27 cellular contexts compared by ENCODE assay signal in genomic region chr12:71250186-71250585, GRCh38.
"Had no signal": no experiment of that assay in that cellular context is flagged by ENCODE, and none has a peak within 500 bp of the region (broad histone marks: within the 10 kb centered on the region; RNA-seq: fewer than 3 reads in every experiment).

No MANE protein-coding gene starts in this region.

- H3K27me3 ChIP-seq: adrenal gland had no signal

- H3K4me3 ChIP-seq: adrenal gland, SK-N-MC had no signal

- FAIRE-seq: TTC549 had no signal

- H3K4me1 ChIP-seq: adrenal gland had no signal

- H3K36me3 ChIP-seq: adrenal gland had no signal

- DNase-seq: activated CD4-positive, alpha-beta memory T cell treated with anti-CD3 and anti-CD28 coated beads, Interleukin-2, amount 10 ng/mL, durations not matched to agents 7 days and 5 days; activated CD4-positive, alpha-beta T cell treated with anti-CD3 and anti-CD28 coated beads, Interleukin-2, amount 50 U/mL, for 1 hour; activated CD4-positive, CD25-positive, alpha-beta regulatory T cell; activated gamma-delta T cell treated with Interleukin-2 at 50 U/mL for 16 hours; activated naive CD4-positive, alpha-beta T cell treated with anti-CD3 and anti-CD28 coated beads, Interleukin-2, amount 10 ng/mL, durations not matched to agents 7 days and 5 days; activated naive CD8-positive, alpha-beta T cell treated with anti-CD3 and anti-CD28 coated beads for 36 hours; activated T-cell treated with anti-CD3 and anti-CD28 coated beads for 4 hours; activated T-cell treated with anti-CD3 and anti-CD28 coated beads, Interleukin-2, amount 50 U/mL, for 72 hours; adrenal gland; anterior cingulate cortex; central memory CD4-positive, alpha-beta T cell; Karpas-422; NCI-H1105 treated with DMSO at 0.1 percent for 48 hours; NCI-H1436 treated with DMSO at 0.1 percent for 48 hours; NCI-H187; NCI-H2081; NCI-H226; NCI-H526; NCI-H82; RPMI8226; T-cell; T-helper 2 cell; T1000 had no signal

- H3K27ac ChIP-seq: adrenal gland, SK-N-MC had no signal

- ATAC-seq: activated T-cell treated with anti-CD3 and anti-CD28 coated beads, Interleukin-2, amount 50 U/mL, for 72 hours; Panc1; Right ventricle myocardium inferior; T-cell had no signal
